In the genomic region with DNA sequence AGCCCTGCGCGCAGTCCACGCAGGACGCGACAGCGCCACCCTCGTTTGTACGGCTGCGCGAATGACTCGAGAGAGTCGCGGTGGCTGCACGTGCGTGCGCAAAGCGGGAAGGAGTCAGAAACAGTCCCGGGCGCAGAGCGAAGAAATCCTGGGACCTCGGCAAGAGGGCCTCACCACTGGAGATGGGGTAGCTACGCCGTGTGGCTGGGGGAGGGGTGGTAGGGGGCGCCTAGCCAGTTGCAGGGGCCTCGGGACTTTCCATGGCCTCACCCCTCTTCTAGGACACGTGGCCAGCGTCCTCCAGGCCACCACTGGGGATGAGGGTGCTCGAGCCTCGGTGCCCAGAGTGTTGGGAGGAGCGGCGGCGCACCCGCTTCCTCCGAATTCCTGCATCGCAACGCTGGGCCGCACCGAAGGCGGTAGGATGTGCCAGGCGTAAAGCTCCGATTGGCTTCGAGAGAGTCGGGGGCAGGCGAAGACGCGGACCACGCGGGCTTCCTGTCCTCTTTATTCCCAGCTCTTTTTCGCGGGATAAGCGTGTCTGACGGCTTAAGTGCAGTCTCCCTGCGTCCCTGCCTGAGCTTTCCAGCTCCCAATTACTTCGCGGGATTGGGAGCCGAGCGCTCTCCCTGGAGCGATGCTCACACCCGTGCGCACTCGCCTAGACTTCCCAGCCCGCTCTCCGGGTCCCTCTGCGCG, we compare ENCODE assay signal across 13 cellular contexts. TPM values are rescaled to one million over a fixed set of nuclear protein-coding genes. Genes with fewer than 3 reads are reported as not detected.
DNase-seq lines count a peak whose midpoint lies in the region; ATAC-seq, FAIRE-seq and TF ChIP-seq lines count a peak whose summit lies in the region.
"Had no signal": no experiment of that assay in that cellular context is flagged by ENCODE, and none has a peak within 500 bp of the region (broad histone marks: within the 10 kb centered on the region; RNA-seq: fewer than 3 reads in every experiment).

No MANE protein-coding gene starts in this region.

- TF ChIP-seq CTCF in HepG2 (CRISPR knock-in tag; IDR thresholded peaks at IDR 0.05): no peak
- TF ChIP-seq CTCF in right lobe of liver (IDR thresholded peaks at IDR 0.05): no peak
- TF ChIP-seq CTCF in suprapubic skin (IDR thresholded peaks at IDR 0.05): no peak

- no peak for TF ChIP-seq RAD21 in HepG2 (CRISPR knock-in tag; IDR thresholded peaks at IDR 0.05)

- H3K27ac Mint-ChIP-seq in activated CD8-positive, alpha-beta memory T cell treated with anti-CD3 and anti-CD28 coated beads, Interleukin-2, amount 10 ng/mL, durations not matched to agents 7 days and 5 days: no peak overlapping the region

- H3K4me2 ChIP-seq in HepG2 (ENCODE audit: low read depth, low read length): no peak overlapping the region

- no peaks in the 10 kb centered on the region for H3K9me3 Mint-ChIP-seq in activated CD8-positive, alpha-beta memory T cell treated with anti-CD3 and anti-CD28 coated beads, Interleukin-2, amount 10 ng/mL, durations not matched to agents 7 days and 5 days (ENCODE audit: low read depth)

- H3K36me3 ChIP-seq in HepG2 (replicated peaks in 1 of 2; ENCODE audit: control insufficient read depth in 1 of 2, insufficient read depth in 2 of 2, low read length in 2 of 2) (no peaks in the 10 kb centered on the region), right lobe of liver (no peaks in the 10 kb centered on the region), suprapubic skin (no peaks in the 10 kb centered on the region)
- H3K36me3 ChIP-seq: colonic mucosa, thyroid gland had no signal

- DNase-seq in HepG2 (ENCODE audit: low spot score) (no peak), right lobe of liver (no peak), suprapubic skin (ENCODE audit: low spot score in 2 of 2) (no peak), activated gamma-delta T cell treated with Interleukin-2 at 50 U/mL for 16 hours (no peak)
- peak; percentile 39 for DNase-seq in activated CD8-positive, alpha-beta memory T cell treated with anti-CD3 and anti-CD28 coated beads, Interleukin-2, amount 10 ng/mL, durations not matched to agents 7 days and 5 days
- DNase-seq: colonic mucosa, thyroid gland had no signal

- POLR2A ChIA-PET in HepG2 (lab: Yijun Ruan, JAX): no interaction called here

- 91% methylated on average over 63 of the region's 65 CpGs for WGBS in HepG2 (ENCODE audit: low lambda C conversion rate)
- WGBS in right lobe of liver (ENCODE audit: insufficient coverage, low coverage, low lambda C conversion rate, missing lambda C conversion rate): 11% methylated on average over 20 of the region's 65 CpGs
- 6% methylated on average over 10 of the region's 65 CpGs for WGBS in suprapubic skin

- H3K4me1 ChIP-seq in HepG2 (ENCODE audit: insufficient read depth, low read length): peaks cover 14% of the 10 kb centered on the region
- peaks cover 0 to 23% (median 0%) of the 10 kb centered on the region in 4 donors for H3K4me1 ChIP-seq in right lobe of liver
- H3K4me1 ChIP-seq in suprapubic skin: peaks cover 50% of the 10 kb centered on the region

- H3K79me2 ChIP-seq in HepG2 (ENCODE audit: insufficient read depth, low read length): no peaks in the 10 kb centered on the region

- in situ Hi-C loops in HepG2 (cut with HindIII; ENCODE audit: extremely low pct_ligation_motif_present, low pct_unique_long_range_greater_than_20kb): loop anchor here (5.0 to 25.0 kb wide), 5 partner anchors 78 to 663 kb away; a partner anchor contains a TSS

- no peak overlapping the region for H3K4me3 Mint-ChIP-seq in activated CD8-positive, alpha-beta memory T cell treated with anti-CD3 and anti-CD28 coated beads, Interleukin-2, amount 10 ng/mL, durations not matched to agents 7 days and 5 days

- no peaks in the 10 kb centered on the region for H4K20me1 ChIP-seq in HepG2 (ENCODE audit: insufficient read depth, low read length)

- peaks cover 28% of the 10 kb centered on the region for H3K4me1 Mint-ChIP-seq in activated CD8-positive, alpha-beta memory T cell treated with anti-CD3 and anti-CD28 coated beads, Interleukin-2, amount 10 ng/mL, durations not matched to agents 7 days and 5 days

- intact Hi-C loops in HepG2 (cut with micrococcal nuclease; ENCODE audit: unreplicated experiment) (no loop called here), right lobe of liver (cut with DNase I) (loop anchor here in 1 of 2 donors (5.0 to 10.0 kb wide), 2 partner anchors 218 to 301 kb away; no protein-coding TSS in a partner anchor)

- ATAC-seq in HepG2 (no peak), right lobe of liver (no peak), GM18870 (IDR thresholded peaks at IDR 0.05; ENCODE audit: unreplicated experiment) (no peak), GM21717 (IDR thresholded peaks at IDR 0.05; ENCODE audit: unreplicated experiment) (no peak)
- ATAC-seq in activated CD8-positive, alpha-beta memory T cell treated with anti-CD3 and anti-CD28 coated beads, Interleukin-2, amount 10 ng/mL, durations not matched to agents 7 days and 5 days: no peak

- H2AFZ ChIP-seq in HepG2 (ENCODE audit: low read length): no peak overlapping the region

- H3K27me3 ChIP-seq in HepG2 (ENCODE audit: control insufficient read depth in 1 of 2, insufficient read depth in 2 of 2, low read length in 2 of 2): peaks cover 1 to 51% of the 10 kb centered on the region in 2 experiments; a peak in 4 of 5 replicates
- H3K27me3 ChIP-seq in right lobe of liver: peaks cover 0 to 45% of the 10 kb centered on the region in 2 donors
- H3K27me3 ChIP-seq in suprapubic skin: peaks cover 100% of the 10 kb centered on the region

- no peak for TF ChIP-seq POLR2A in HepG2 (IDR thresholded peaks at IDR 0.05; ENCODE audit: insufficient read depth in 1 of 2, low read depth in 2 of 2, low read length in 2 of 2)
- TF ChIP-seq POLR2A in right lobe of liver (IDR thresholded peaks at IDR 0.05): no peak
- TF ChIP-seq POLR2A in suprapubic skin (IDR thresholded peaks at IDR 0.05): no peak

- H3K27me3 Mint-ChIP-seq in activated CD8-positive, alpha-beta memory T cell treated with anti-CD3 and anti-CD28 coated beads, Interleukin-2, amount 10 ng/mL, durations not matched to agents 7 days and 5 days: peaks cover 92% of the 10 kb centered on the region

- H3K36me3 Mint-ChIP-seq in activated CD8-positive, alpha-beta memory T cell treated with anti-CD3 and anti-CD28 coated beads, Interleukin-2, amount 10 ng/mL, durations not matched to agents 7 days and 5 days: peaks cover 2% of the 10 kb centered on the region

- BruUV-seq in HepG2 (replicated peaks; lab: Mats Ljungman, UMichigan): no TSS peak

- H3K4me3 ChIP-seq in HepG2 (replicated peaks in 1 of 3; ENCODE audit: insufficient read depth in 1 of 3, low read depth in 2 of 3, low read length in 3 of 3) (no peak overlapping the region), right lobe of liver (no peak overlapping the region), iPS-18c (ENCODE audit: insufficient read depth, low read depth, low read length) (peak overlapping the region; percentile 35), suprapubic skin (peak overlapping the region; percentile 31)
- H3K4me3 ChIP-seq: colonic mucosa, skin epidermis, thyroid gland had no signal

- H3K9me3 ChIP-seq in HepG2 (ENCODE audit: low read length) (no peaks in the 10 kb centered on the region), right lobe of liver (no peaks in the 10 kb centered on the region), iPS-18c (ENCODE audit: control insufficient read depth, insufficient read depth, low read length) (no peaks in the 10 kb centered on the region), suprapubic skin (no peaks in the 10 kb centered on the region)
- H3K9me3 ChIP-seq: colonic mucosa, thyroid gland had no signal

- FAIRE-seq in HepG2 (lab: Jason Lieb, UNC): no peak

- CTCF ChIA-PET in HepG2 (lab: Yijun Ruan, JAX; ENCODE audit: low intra/inter-chr PET ratio, low total read pairs): no interaction called here
- CTCF ChIA-PET in activated CD8-positive, alpha-beta memory T cell treated with anti-CD3 and anti-CD28 coated beads, Interleukin-2, amount 10 ng/mL, durations not matched to agents 7 days and 5 days (lab: Charles Lee): interaction anchor here (1.3 to 2.7 kb wide), 3 partner anchors 51 to 218 kb away, joined by 3 to 12 read pairs (median 3); no protein-coding TSS in a partner anchor

- no peak for TF ChIP-seq EP300 in HepG2 (IDR thresholded peaks at IDR 0.05; ENCODE audit: low read depth in 2 of 2, low read length in 2 of 2)
- no peak for TF ChIP-seq EP300 in HepG2 (CRISPR knock-in tag; IDR thresholded peaks at IDR 0.05; ENCODE audit: borderline replicate concordance)
- no peak for TF ChIP-seq EP300 in suprapubic skin (IDR thresholded peaks at IDR 0.05)

- H3K9ac ChIP-seq in HepG2 (ENCODE audit: insufficient read depth, low read depth, low read length): no peak overlapping the region

- H3K27ac ChIP-seq in HepG2 (ENCODE audit: extremely low read length, insufficient read depth, low read length): no peak overlapping the region
- H3K27ac ChIP-seq in right lobe of liver: no peak overlapping the region
- H3K27ac ChIP-seq in suprapubic skin: no peak overlapping the region
- H3K27ac ChIP-seq: colonic mucosa, skin epidermis, thyroid gland had no signal

RNA-seq across cellular contexts. Expression of a gene that starts 38.7 kb away (rescaled TPM):
- total RNA-seq in HepG2 (2016; rRNA removed; fragmentation: Illumina TruSeq; extraction: Trizol) (not detected in 2 replicates), right lobe of liver (not detected), suprapubic skin (not detected)
- total RNA-seq in HepG2 (2016; cell fraction: cytosol; rRNA removed; fragmentation: Illumina TruSeq; extraction: Trizol; ENCODE audit: low read depth): not detected in 2 replicates
- total RNA-seq in HepG2 (2016; cell fraction: insoluble cytoplasmic fraction; rRNA removed; fragmentation: Illumina TruSeq; extraction: Trizol): not detected in 2 replicates
- not detected in 2 replicates for total RNA-seq in HepG2 (2016; cell fraction: membrane; rRNA removed; fragmentation: Illumina TruSeq; extraction: Trizol)
- not detected in 2 replicates for total RNA-seq in HepG2 (2016; cell fraction: nucleus; rRNA removed; fragmentation: Illumina TruSeq; extraction: Trizol)
- polyA plus RNA-seq in HepG2 (2011; rRNA removed): not detected in 2 replicates
- not detected in 2 replicates for polyA plus RNA-seq in HepG2 (2011; cell fraction: cytosol; rRNA removed)
- polyA plus RNA-seq in HepG2 (2011; cell fraction: nucleus; rRNA removed): not detected in 2 replicates
- not detected in 2 replicates for polyA plus RNA-seq in HepG2 (2012)
- not detected in 2 replicates for polyA plus RNA-seq in HepG2 (2016; cell fraction: cytosol; fragmentation: Illumina TruSeq; extraction: Trizol; ENCODE audit: low read depth)
- polyA plus RNA-seq in HepG2 (2016; cell fraction: insoluble cytoplasmic fraction; fragmentation: Illumina TruSeq; extraction: Trizol; ENCODE audit: low read depth): not detected in 2 replicates
- polyA plus RNA-seq in HepG2 (2016; cell fraction: membrane; fragmentation: Illumina TruSeq; extraction: Trizol; ENCODE audit: low read depth): not detected in 2 replicates
- not detected in 2 replicates for polyA plus RNA-seq in HepG2 (2016; cell fraction: nucleus; fragmentation: Illumina TruSeq; extraction: Trizol; ENCODE audit: insufficient read depth, low read depth)
- not detected in 2 replicates for polyA minus RNA-seq in HepG2 (2011; rRNA and poly(A)+ RNA removed; ENCODE audit: low replicate concordance)
- polyA minus RNA-seq in HepG2 (2011; cell fraction: cytosol; rRNA and poly(A)+ RNA removed): not detected in 2 replicates
- polyA minus RNA-seq in HepG2 (2011; cell fraction: nucleus; rRNA and poly(A)+ RNA removed): not detected in 2 replicates
- total RNA-seq in activated CD8-positive, alpha-beta memory T cell treated with anti-CD3 and anti-CD28 coated beads, Interleukin-2, amount 10 ng/mL, durations not matched to agents 7 days and 5 days: 1 to 10 TPM in 1 of 2 experiments, under 1 TPM in 1; 0.64 to 1.4 TPM
- total RNA-seq: colonic mucosa, LHCN-M2, RPMI7951, thyroid gland had no signal

Comparison
In these comparisons a context has a peak if more than half of its experiments do, and no peak if none do; other contexts are left out.
1. H3K4me3 ChIP-seq: peak in iPS-18c (single experiment) and suprapubic skin (single experiment); none in HepG2 (0 of 3) and right lobe of liver (0 of 3).